ENCODE assay signal across 1 cellular context in the genomic region with DNA sequence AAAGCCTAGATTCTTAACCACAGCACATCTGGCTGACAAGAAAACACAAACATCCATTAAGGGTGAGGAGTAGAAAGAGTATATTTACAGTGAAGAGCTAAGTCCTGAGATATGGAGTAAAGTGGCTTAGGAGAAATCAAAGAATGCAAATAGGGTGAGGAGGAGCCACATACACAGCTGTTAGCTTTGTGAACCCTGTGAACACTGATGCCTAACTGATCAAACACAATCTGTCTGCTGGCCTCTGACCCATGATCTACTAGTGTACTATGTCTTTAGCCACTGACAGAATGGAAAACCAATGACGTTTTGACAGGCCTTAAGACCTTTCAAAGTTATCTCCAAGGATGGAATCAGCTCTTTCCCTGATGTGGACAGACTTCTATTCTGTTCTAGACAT.
A peak's percentile ranks its signal among the peaks of the same experiment; 100 is the strongest.
TF ChIP-seq lines count a peak whose summit lies in the region.

No MANE protein-coding gene starts in this region.

TF ChIP-seq in HepG2, 621 proteins besides CTCF, POLR2A, EP300 and RAD21 (continued from another document):
- TF ChIP-seq, protein P1, sequence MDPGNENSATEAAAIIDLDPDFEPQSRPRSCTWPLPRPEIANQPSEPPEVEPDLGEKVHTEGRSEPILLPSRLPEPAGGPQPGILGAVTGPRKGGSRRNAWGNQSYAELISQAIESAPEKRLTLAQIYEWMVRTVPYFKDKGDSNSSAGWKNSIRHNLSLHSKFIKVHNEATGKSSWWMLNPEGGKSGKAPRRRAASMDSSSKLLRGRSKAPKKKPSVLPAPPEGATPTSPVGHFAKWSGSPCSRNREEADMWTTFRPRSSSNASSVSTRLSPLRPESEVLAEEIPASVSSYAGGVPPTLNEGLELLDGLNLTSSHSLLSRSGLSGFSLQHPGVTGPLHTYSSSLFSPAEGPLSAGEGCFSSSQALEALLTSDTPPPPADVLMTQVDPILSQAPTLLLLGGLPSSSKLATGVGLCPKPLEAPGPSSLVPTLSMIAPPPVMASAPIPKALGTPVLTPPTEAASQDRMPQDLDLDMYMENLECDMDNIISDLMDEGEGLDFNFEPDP (CRISPR knock-in tag; conservative IDR thresholded peaks at IDR 0.05) = 0 out of 2 replicates have a peak, but pooled peaks have one; percentile 83
- TF ChIP-seq ZNF777 (CRISPR knock-in tag; IDR thresholded peaks at IDR 0.05) = no peak
- TF ChIP-seq ZNF343 (CRISPR knock-in tag; IDR thresholded peaks at IDR 0.05) = no peak
- peak; percentile 21; the same call in 1 of the 2 replicates for TF ChIP-seq ZMYM4 (CRISPR knock-in tag; IDR thresholded peaks at IDR 0.05)
- TF ChIP-seq ELF4 (CRISPR knock-in tag; IDR thresholded peaks at IDR 0.05; ENCODE audit: borderline replicate concordance) = no peak
- peak; percentile 26; the same call in 1 of the 2 replicates for TF ChIP-seq HNF4A (CRISPR knock-in tag; IDR thresholded peaks at IDR 0.05)
TF ChIP-seq in HepG2: peak in this region for 12.
